Comparison of ENCODE assay signal across 11 cellular contexts in the genomic region with DNA sequence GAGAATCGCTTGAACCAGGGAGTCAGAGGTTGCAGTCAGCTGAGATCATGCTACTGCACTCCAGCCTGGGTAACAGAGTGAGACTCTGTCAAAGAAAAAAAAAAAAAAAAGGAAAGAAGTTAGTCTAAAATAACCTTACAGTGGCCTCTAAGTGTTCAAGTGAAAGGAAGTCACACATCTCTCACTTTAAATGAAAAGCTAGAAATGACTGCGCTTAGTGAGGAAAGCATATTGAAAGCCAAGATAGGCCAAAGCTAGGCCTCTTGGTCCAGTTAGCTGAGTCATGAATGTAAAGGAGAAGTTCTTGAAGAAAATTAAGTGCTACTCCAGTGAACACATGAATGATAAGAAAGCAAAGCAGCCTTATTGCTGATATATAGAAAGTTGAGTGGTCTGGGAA. TPM values are rescaled to one million over a fixed set of nuclear protein-coding genes. Genes with fewer than 3 reads are reported as not detected.
DNase-seq lines count a peak whose midpoint lies in the region; ATAC-seq lines count a peak whose summit lies in the region.
"Had no signal": no experiment of that assay in that cellular context is flagged by ENCODE, and none has a peak within 500 bp of the region (broad histone marks: within the 10 kb centered on the region; RNA-seq: fewer than 3 reads in every experiment).

No MANE protein-coding gene starts in this region.

- H3K36me3 Mint-ChIP-seq in immature natural killer cell: no peaks in the 10 kb centered on the region

- H3K9me3 Mint-ChIP-seq in immature natural killer cell: peaks cover 0 to 2% (median 0%) of the 10 kb centered on the region in 6 donors

- peak overlapping the region in 3 of 5 donors; percentile 18 to 38 (median 33) for H3K4me3 Mint-ChIP-seq in immature natural killer cell

- peaks cover 14 to 30% of the 10 kb centered on the region in 2 donors for H3K4me1 Mint-ChIP-seq in immature natural killer cell

- DNase-seq in immature natural killer cell (peak; percentile 12 to 25 (median 13)), AG08395 (ENCODE audit: low spot score) (no peak), occipital lobe (lab: John Stamatoyannopoulos, UW) (no peak), NCI-H1694 (lab: John Stamatoyannopoulos, UW) (no peak), NCI-H1105 treated with DMSO at 0.1 percent for 48 hours (lab: John Stamatoyannopoulos, UW) (no peak)
- DNase-seq: activated effector memory CD4-positive, alpha-beta T cell treated with Interleukin-2 at 50 U/mL for 16 hours; effector CD4-positive, alpha-beta T cell; NCI-H2081 treated with DMSO at 0.1 percent for 48 hours had no signal

- peak overlapping the region; percentile 55 to 91 (median 71) for H3K27ac Mint-ChIP-seq in immature natural killer cell

- peaks cover 0 to 4% (median 1%) of the 10 kb centered on the region in 3 donors for H3K27me3 Mint-ChIP-seq in immature natural killer cell (ENCODE audit: low read depth in 3 of 3)

- ATAC-seq in GM18873 (IDR thresholded peaks at IDR 0.05; ENCODE audit: low FRiP score, unreplicated experiment) (peak; percentile 96), GM21619 (IDR thresholded peaks at IDR 0.05; ENCODE audit: unreplicated experiment) (peak; percentile 97), HG03378 (IDR thresholded peaks at IDR 0.05; ENCODE audit: unreplicated experiment) (peak; percentile 97)

RNA-seq across cellular contexts. Expression of a gene that starts 38.1 kb away (rescaled TPM):
- polyA plus RNA-seq in immature natural killer cell: 1 to 10 TPM in 1 of 3 donors, not detected in 2; 7.3 TPM
- 7.2 TPM for total RNA-seq in occipital lobe

RNA-seq across cellular contexts. Expression of a gene that starts 38.1 kb away (rescaled TPM):
- polyA plus RNA-seq in immature natural killer cell: 10 to 100 TPM in 1 of 3 donors, 1 to 10 TPM in 2; 1.3 to 10.5 (median 2.3) TPM
- total RNA-seq in occipital lobe: 36.2 TPM

Comparison
In these comparisons a context has a peak if more than half of its experiments do, and no peak if none do; other contexts are left out.
1. DNase-seq: peak in immature natural killer cell (3 of 3); none in AG08395 (single experiment), occipital lobe (single experiment), NCI-H1694 (single experiment) and NCI-H1105 treated with DMSO at 0.1 percent for 48 hours (single experiment).
2. Peak in every context shown above with its lines, with median percentiles within 50 percentile points of each other: ATAC-seq.